ENCODE assay signal across 20 cellular contexts in genomic region chr9:36284226-36284625, GRCh38.
"Had no signal": no experiment of that assay in that cellular context is flagged by ENCODE, and none has a peak within 500 bp of the region (broad histone marks: within the 10 kb centered on the region; RNA-seq: fewer than 3 reads in every experiment).

No MANE protein-coding gene starts in this region.

- H3K27ac ChIP-seq: coronary artery, heart right ventricle, neural progenitor cell, right atrium auricular region, skin epidermis, tibial nerve had no signal

- H3K27me3 Mint-ChIP-seq: activated naive CD8-positive, alpha-beta T cell treated with anti-CD3 and anti-CD28 coated beads for 36 hours; brain; central memory CD8-positive, alpha-beta T cell; naive thymus-derived CD4-positive, alpha-beta T cell had no signal

- ATAC-seq: esophagus mucosa; heart right ventricle; mucosa of descending colon; naive thymus-derived CD4-positive, alpha-beta T cell; stimulated activated naive CD8-positive, alpha-beta T cell treated with anti-CD3 and anti-CD28 coated beads, Interleukin-15, Interleukin-2, amounts not matched to agents 100 U/mL and 50 U/mL, for 24 hours had no signal

- H3K4me3 ChIP-seq: coronary artery, heart right ventricle, mucosa of descending colon, neural progenitor cell, right atrium auricular region, skin epidermis, tibial nerve had no signal

- H3K4me1 ChIP-seq: heart right ventricle, neural progenitor cell, right atrium auricular region, tibial nerve had no signal

- DNase-seq: activated CD4-positive, alpha-beta T cell treated with anti-CD3 and anti-CD28 coated beads, Interleukin-2, amount 50 U/mL, for 48 hours; activated naive CD4-positive, alpha-beta T cell; activated naive CD8-positive, alpha-beta T cell treated with anti-CD3 and anti-CD28 coated beads for 36 hours; amniotic stem cell; heart right ventricle; immature natural killer cell; mesenchymal stem cell; mucosa of descending colon; naive thymus-derived CD4-positive, alpha-beta T cell; stimulated activated naive CD8-positive, alpha-beta T cell treated with anti-CD3 and anti-CD28 coated beads, Interleukin-15, Interleukin-2, amounts not matched to agents 100 U/mL and 50 U/mL, for 24 hours; T-helper 2 cell had no signal

- H3K36me3 ChIP-seq: heart right ventricle, neural progenitor cell, right atrium auricular region, tibial nerve had no signal

- H3K27me3 ChIP-seq: heart right ventricle, neural progenitor cell, right atrium auricular region, tibial nerve had no signal

- H3K9me3 ChIP-seq: heart right ventricle, mucosa of descending colon, right atrium auricular region, tibial nerve had no signal

- H3K4me3 Mint-ChIP-seq: activated naive CD8-positive, alpha-beta T cell treated with anti-CD3 and anti-CD28 coated beads for 36 hours; brain; central memory CD8-positive, alpha-beta T cell; immature natural killer cell; naive thymus-derived CD4-positive, alpha-beta T cell; neural progenitor cell had no signal

- H3K9me3 Mint-ChIP-seq: activated naive CD8-positive, alpha-beta T cell treated with anti-CD3 and anti-CD28 coated beads for 36 hours; brain; central memory CD8-positive, alpha-beta T cell; immature natural killer cell; naive thymus-derived CD4-positive, alpha-beta T cell; neural progenitor cell had no signal

- H3K36me3 Mint-ChIP-seq: activated naive CD8-positive, alpha-beta T cell treated with anti-CD3 and anti-CD28 coated beads for 36 hours; brain; neural progenitor cell had no signal

- H3K27ac Mint-ChIP-seq: activated naive CD8-positive, alpha-beta T cell treated with anti-CD3 and anti-CD28 coated beads for 36 hours; brain; immature natural killer cell; neural progenitor cell; progenitor cell of endocrine pancreas had no signal

- H3K4me1 Mint-ChIP-seq: brain; central memory CD8-positive, alpha-beta T cell; immature natural killer cell; neural progenitor cell had no signal
